In the genomic region with DNA sequence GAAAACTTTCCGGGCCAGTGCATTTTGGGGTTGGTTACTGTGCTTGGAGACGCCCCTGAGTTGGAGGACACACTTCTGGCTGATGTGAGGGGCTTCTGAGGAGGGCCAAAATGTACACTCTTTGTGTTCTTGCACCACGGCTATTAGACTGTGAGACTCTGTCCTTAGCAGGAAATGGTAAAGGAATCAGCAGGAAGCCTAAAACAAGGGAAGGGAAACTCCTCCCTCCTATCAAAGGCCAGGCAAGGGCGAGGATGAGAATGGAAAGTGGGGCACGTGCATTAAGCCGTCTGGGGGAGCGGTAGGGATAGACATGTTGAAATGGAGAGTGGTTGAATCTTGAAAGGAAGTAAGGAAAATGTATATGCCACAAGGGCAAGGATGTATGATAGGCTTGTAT, we compare ENCODE assay signal across 8 cellular contexts. TPM values are rescaled to one million over a fixed set of nuclear protein-coding genes. Genes with fewer than 3 reads are reported as not detected.
DNase-seq lines count a peak whose midpoint lies in the region; ATAC-seq, FAIRE-seq and TF ChIP-seq lines count a peak whose summit lies in the region.

No MANE protein-coding gene starts in this region.

- H3K36me3 ChIP-seq in breast epithelium (no peaks in the 10 kb centered on the region), adipocyte (ENCODE audit: control insufficient read depth, insufficient read depth, low read length, severe bottlenecking) (no peaks in the 10 kb centered on the region), right lobe of liver (no peaks in the 10 kb centered on the region), vagina (no peaks in the 10 kb centered on the region)

- H3K27ac Mint-ChIP-seq in MCF 10A (ENCODE audit: low read depth, unreplicated experiment), result no peak overlapping the region

- 25% methylated on average over 7 of the region's 7 CpGs for WGBS in right lobe of liver (ENCODE audit: insufficient coverage, low coverage, low lambda C conversion rate, missing lambda C conversion rate)

- no peak for FAIRE-seq in HTR-8/SVneo (lab: Jason Lieb, UNC)

- ATAC-seq in right lobe of liver, result peak; percentile 21 to 71 (median 48)
- no peak for ATAC-seq in GM19035 (IDR thresholded peaks at IDR 0.05; ENCODE audit: unreplicated experiment)

- no TSS peak for BruUV-seq in MCF 10A (replicated peaks; lab: Mats Ljungman, UMichigan)

- H3K9ac ChIP-seq in adipocyte (ENCODE audit: low read length), result peak overlapping the region; percentile 62

- H3K27me3 Mint-ChIP-seq in MCF 10A (ENCODE audit: insufficient read depth, unreplicated experiment), result no peaks in the 10 kb centered on the region

- H3K4me3 ChIP-seq in breast epithelium (peak overlapping the region in 2 of 3 donors; percentile 24), adipocyte (ENCODE audit: low read length) (peak overlapping the region; percentile 37), right lobe of liver (peak overlapping the region in 1 of 3 donors; percentile 23), vagina (peak overlapping the region in 1 of 2 donors; percentile 20)

- H3K9me3 Mint-ChIP-seq in MCF 10A (ENCODE audit: unreplicated experiment), result no peaks in the 10 kb centered on the region

- peaks cover 7% of the 10 kb centered on the region for H3K36me3 Mint-ChIP-seq in MCF 10A (ENCODE audit: insufficient read depth, unreplicated experiment)

- intact Hi-C loops in breast epithelium (cut with DNase I; ENCODE audit: low total_unique reads), result no loop called here
- intact Hi-C loops in MCF 10A (cut with micrococcal nuclease), result no loop called here
- intact Hi-C loops in right lobe of liver (cut with DNase I), result no loop called here
- intact Hi-C loops in vagina (cut with DNase I), result no loop called here

- POLR2A ChIA-PET in MCF 10A (lab: Yijun Ruan, JAX), result no interaction called here

- H3K27ac ChIP-seq in breast epithelium (peak overlapping the region; percentile 5 to 45), right lobe of liver (peak overlapping the region; percentile 34 to 38 (median 34)), vagina (peak overlapping the region; percentile 64)

- TF ChIP-seq CTCF in breast epithelium (IDR thresholded peaks at IDR 0.05) (no peak), MCF 10A (IDR thresholded peaks at IDR 0.05; ENCODE audit: unreplicated experiment) (no peak), right lobe of liver (IDR thresholded peaks at IDR 0.05) (no peak), vagina (IDR thresholded peaks at IDR 0.05) (no peak)

- no peaks in the 10 kb centered on the region for H3K27me3 ChIP-seq in breast epithelium
- H3K27me3 ChIP-seq in adipocyte (replicated peaks; ENCODE audit: control insufficient read depth, insufficient read depth, low read length), result no peaks in the 10 kb centered on the region
- no peaks in the 10 kb centered on the region for H3K27me3 ChIP-seq in right lobe of liver
- H3K27me3 ChIP-seq in vagina, result no peaks in the 10 kb centered on the region

- H3K9me3 ChIP-seq in breast epithelium (no peaks in the 10 kb centered on the region), adipocyte (ENCODE audit: control insufficient read depth, low read length) (no peaks in the 10 kb centered on the region), right lobe of liver (no peaks in the 10 kb centered on the region), vagina (no peaks in the 10 kb centered on the region)

- DNase-seq in breast epithelium (ENCODE audit: low spot score in 2 of 2), result no peak
- DNase-seq in MCF 10A (ENCODE audit: unreplicated experiment), result no peak
- DNase-seq in adipocyte (ENCODE audit: low read depth), result no peak
- no peak for DNase-seq in right lobe of liver
- DNase-seq in vagina (ENCODE audit: extremely low spot score in 2 of 2), result no peak
- DNase-seq in NCI-H2171 treated with DMSO at 0.1 percent for 48 hours (lab: John Stamatoyannopoulos, UW), result no peak
- no peak for DNase-seq in HTR-8/SVneo (ENCODE audit: insufficient read length, low spot score)

- TF ChIP-seq POLR2A in breast epithelium (IDR thresholded peaks at IDR 0.05) (no peak), right lobe of liver (IDR thresholded peaks at IDR 0.05) (peak; percentile 20), vagina (IDR thresholded peaks at IDR 0.05) (no peak)

- no peaks in the 10 kb centered on the region for H3K4me1 ChIP-seq in breast epithelium
- peaks cover 20% of the 10 kb centered on the region for H3K4me1 ChIP-seq in adipocyte (ENCODE audit: control insufficient read depth, insufficient read depth, low read length)
- H3K4me1 ChIP-seq in right lobe of liver, result no peaks in the 10 kb centered on the region
- no peaks in the 10 kb centered on the region for H3K4me1 ChIP-seq in vagina

- H3K4me3 Mint-ChIP-seq in MCF 10A (ENCODE audit: unreplicated experiment), result no peak overlapping the region

- H3K4me1 Mint-ChIP-seq in MCF 10A (ENCODE audit: insufficient read depth, unreplicated experiment), result peaks cover 13% of the 10 kb centered on the region

- CTCF ChIA-PET in MCF 10A (lab: Yijun Ruan, JAX), result no interaction called here

RNA-seq across cellular contexts. Expression of a gene that starts 1.8 kb away (rescaled TPM):
- 100 to 1,000 TPM in 2 of 3 donors, 10 to 100 TPM in 1; 97.2 to 208 (median 114) TPM for total RNA-seq in breast epithelium
- total RNA-seq in MCF 10A (2022), result 2.3 and 2.7 TPM in 2 replicates
- 10 to 100 TPM; 20.0 to 95.1 (median 31.9) TPM for total RNA-seq in right lobe of liver
- 117 TPM for total RNA-seq in vagina

RNA-seq across cellular contexts. Expression of a gene that starts 37.8 kb away (rescaled TPM):
- total RNA-seq in breast epithelium, result 10 to 100 TPM; 32.1 to 56.0 (median 40.8) TPM
- 63.7 and 80.9 TPM in 2 replicates for total RNA-seq in MCF 10A (2022)
- total RNA-seq in right lobe of liver, result 10 to 100 TPM; 13.3 to 24.7 (median 19.3) TPM
- total RNA-seq in vagina, result 33.6 TPM
